8 cellular contexts compared by ENCODE assay signal in the genomic region with DNA sequence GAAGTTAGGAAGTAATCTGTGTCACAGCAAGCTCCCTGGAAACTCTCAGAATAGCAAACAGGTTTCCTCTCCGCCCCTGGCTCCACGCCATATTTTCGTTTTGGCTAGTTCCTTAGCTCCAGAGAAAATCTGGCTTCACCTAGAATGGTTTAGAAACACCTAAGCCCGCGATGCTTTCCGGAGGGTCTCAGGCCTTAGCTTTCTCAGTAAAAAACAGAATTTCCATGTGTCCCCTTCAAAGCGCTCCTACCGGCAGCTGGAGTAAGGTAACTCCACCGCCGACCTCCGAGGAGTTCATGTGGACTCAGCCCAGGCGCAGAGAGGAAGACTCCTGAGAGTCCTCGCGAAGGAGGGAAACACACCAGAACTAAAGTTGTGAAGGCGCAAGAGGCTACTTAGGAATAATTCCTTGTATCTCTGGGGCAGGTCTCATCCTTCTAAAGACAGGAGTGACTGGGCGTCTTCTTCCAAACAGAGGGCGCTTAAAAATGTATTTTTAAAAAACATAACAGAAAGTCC. TPM values are rescaled to one million over a fixed set of nuclear protein-coding genes. Genes with fewer than 3 reads are reported as not detected.
DNase-seq lines count a peak whose midpoint lies in the region; ATAC-seq and TF ChIP-seq lines count a peak whose summit lies in the region.

No MANE protein-coding gene starts in this region.

- peaks cover 46% of the 10 kb centered on the region for H3K27me3 ChIP-seq in neural cell (ENCODE audit: insufficient read depth, low read depth, low read length)

- H4K20me1 ChIP-seq in neural cell (ENCODE audit: insufficient read depth): no peaks in the 10 kb centered on the region

- no peak for TF ChIP-seq POLR2A in GM18505 (IDR thresholded peaks at IDR 0.05; ENCODE audit: borderline replicate concordance, extremely low read depth, insufficient read depth, insufficient read length)

- H3K9me3 Mint-ChIP-seq in activated T-cell treated with anti-CD3 and anti-CD28 coated beads, Interleukin-2, amount 50 U/mL, for 24 hours: no peaks in the 10 kb centered on the region

- peak overlapping the region; percentile 97 for H3K4me3 Mint-ChIP-seq in activated T-cell treated with anti-CD3 and anti-CD28 coated beads, Interleukin-2, amount 50 U/mL, for 24 hours

- peak overlapping the region; percentile 95 for H3K27ac Mint-ChIP-seq in activated T-cell treated with anti-CD3 and anti-CD28 coated beads, Interleukin-2, amount 50 U/mL, for 24 hours

- H3F3A ChIP-seq in neural cell (ENCODE audit: insufficient read depth, low read length, poor library complexity, severe bottlenecking): no peaks in the 10 kb centered on the region

- H3K79me2 ChIP-seq in neural cell (replicated peaks; ENCODE audit: insufficient read depth, low read length): no peaks in the 10 kb centered on the region

- H3K36me3 ChIP-seq in neural cell (ENCODE audit: insufficient read depth, low read length): no peaks in the 10 kb centered on the region

- H3K27me3 Mint-ChIP-seq in activated T-cell treated with anti-CD3 and anti-CD28 coated beads, Interleukin-2, amount 50 U/mL, for 24 hours: no peaks in the 10 kb centered on the region

- peak; percentile 5 for DNase-seq in NCI-H1694 treated with DMSO at 0.1 percent for 48 hours (lab: John Stamatoyannopoulos, UW)
- DNase-seq in NCI-H1694 (lab: John Stamatoyannopoulos, UW): no peak
- DNase-seq in NCI-H128 (lab: John Stamatoyannopoulos, UW; ENCODE audit: unreplicated experiment): peak; percentile 35
- peak; percentile 67 for DNase-seq in activated T-cell treated with anti-CD3 and anti-CD28 coated beads, Interleukin-2, amount 50 U/mL, for 24 hours
- DNase-seq in fibroblast of the aortic adventitia (ENCODE audit: low read depth): peak; percentile 21
- no peak for DNase-seq in mesenteric fat pad (ENCODE audit: low spot score)

- TF ChIP-seq EP300 in neural cell (conservative IDR thresholded peaks at IDR 0.05; ENCODE audit: poor library complexity, severe bottlenecking): no peak

- peak overlapping the region; percentile 61 for H3K4me3 ChIP-seq in fibroblast of the aortic adventitia (ENCODE audit: low read depth, low read length)
- peak overlapping the region; percentile 60 for H3K4me3 ChIP-seq in neural cell (ENCODE audit: low read length)

- ATAC-seq in GM18505 (IDR thresholded peaks at IDR 0.05; ENCODE audit: unreplicated experiment): no peak

- no peak overlapping the region for H3K4me2 ChIP-seq in neural cell (ENCODE audit: low read length)

- no peak overlapping the region for H3K9ac ChIP-seq in neural cell (ENCODE audit: low read length)

- H3K4me1 Mint-ChIP-seq in activated T-cell treated with anti-CD3 and anti-CD28 coated beads, Interleukin-2, amount 50 U/mL, for 24 hours (ENCODE audit: low read depth): peaks cover 57% of the 10 kb centered on the region

- no peak for TF ChIP-seq RAD21 in neural cell (conservative IDR thresholded peaks at IDR 0.05)

- no peaks in the 10 kb centered on the region for H3K9me2 ChIP-seq in neural cell (ENCODE audit: insufficient read depth, low read length)

- no peak overlapping the region for H3K27ac ChIP-seq in neural cell (ENCODE audit: low read length)

- H2AFZ ChIP-seq in neural cell (ENCODE audit: low read depth, low read length): no peak overlapping the region

- no peak for TF ChIP-seq CTCF in fibroblast of the aortic adventitia (IDR thresholded peaks at IDR 0.05; ENCODE audit: insufficient read depth, low read length)
- no peak for TF ChIP-seq CTCF in neural cell (IDR thresholded peaks at IDR 0.05; ENCODE audit: poor library complexity, severe bottlenecking)

- peaks cover 44% of the 10 kb centered on the region for H3K36me3 Mint-ChIP-seq in activated T-cell treated with anti-CD3 and anti-CD28 coated beads, Interleukin-2, amount 50 U/mL, for 24 hours (ENCODE audit: low read depth)

- H3K9me3 ChIP-seq in neural cell (ENCODE audit: low read length): no peaks in the 10 kb centered on the region

TF ChIP-seq in neural cell, 6 proteins besides CTCF, POLR2A, EP300 and RAD21:
- TF ChIP-seq SMC3 (conservative IDR thresholded peaks at IDR 0.05; ENCODE audit: poor library complexity) (no peak), REST (IDR thresholded peaks at IDR 0.05; ENCODE audit: borderline replicate concordance) (no peak), POLR2AphosphoS5 (IDR thresholded peaks at IDR 0.05) (no peak), MXI1 (conservative IDR thresholded peaks at IDR 0.05; ENCODE audit: poor library complexity, severe bottlenecking) (no peak), TAF1 (IDR thresholded peaks at IDR 0.05; ENCODE audit: low read depth) (no peak), EZH2 (IDR thresholded peaks at IDR 0.05; ENCODE audit: borderline replicate concordance, insufficient read depth, low read length, poor library complexity, severe bottlenecking) (no peak)

RNA-seq across cellular contexts. Expression of gene KIAA0040, which starts 0.4 kb away (rescaled TPM):
- 0.33 and 0.99 TPM in 2 replicates for total RNA-seq in fibroblast of the aortic adventitia (ENCODE audit: low replicate concordance)
- polyA plus RNA-seq in neural cell: not detected in 2 replicates
- not detected in 2 replicates for polyA minus RNA-seq in neural cell
- 69.7 TPM for total RNA-seq in mesenteric fat pad

Comparison
In these comparisons a context has a peak if more than half of its experiments do, and no peak if none do; other contexts are left out.
1. DNase-seq: peak in NCI-H1694 treated with DMSO at 0.1 percent for 48 hours (single experiment), NCI-H128 (single experiment), activated T-cell treated with anti-CD3 and anti-CD28 coated beads, Interleukin-2, amount 50 U/mL, for 24 hours (single experiment) and fibroblast of the aortic adventitia (single experiment); none in NCI-H1694 (single experiment) and mesenteric fat pad (single experiment).
2. RNA of gene KIAA0040, which starts 0.4 kb away (total RNA-seq): 69.7 TPM in mesenteric fat pad (single experiment); 0.33 to 0.99 TPM in fibroblast of the aortic adventitia; every median in the first group is over 10 times any median in the second.